16 cellular contexts compared by ENCODE assay signal in the genomic region with DNA sequence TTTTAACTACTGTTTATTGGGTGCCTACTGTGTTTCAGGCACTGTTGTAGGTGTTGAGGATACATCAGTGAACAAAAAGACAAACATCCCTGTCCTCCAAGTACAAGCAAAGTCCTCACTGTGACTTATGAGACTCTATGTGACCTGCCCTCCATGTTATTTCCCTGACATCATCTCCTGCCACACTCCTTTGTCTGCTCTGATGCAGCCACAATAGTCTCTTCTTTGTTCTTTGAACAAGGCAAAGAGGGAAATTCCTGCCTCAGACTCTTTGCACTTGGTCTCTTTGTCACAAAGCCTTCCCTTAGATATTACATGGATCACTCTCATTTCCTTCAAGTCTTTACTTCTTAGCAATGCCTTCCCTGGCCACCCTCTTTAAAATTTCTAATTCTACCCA.
"Had no signal": no experiment of that assay in that cellular context is flagged by ENCODE, and none has a peak within 500 bp of the region (broad histone marks: within the 10 kb centered on the region; RNA-seq: fewer than 3 reads in every experiment).

No MANE protein-coding gene starts in this region.

- H3K27me3 Mint-ChIP-seq: activated CD4-positive, alpha-beta memory T cell treated with anti-CD3 and anti-CD28 coated beads for 36 hours; activated CD4-positive, alpha-beta T cell treated with anti-CD3 and anti-CD28 coated beads for 36 hours; dendritic cell treated with granulocyte-macrophage colony-stimulating factor and Interleukin-4, amounts not matched to agents 40 ng/mL and 50 ng/mL, for 4 days had no signal

- H3K79me2 ChIP-seq: hepatocyte had no signal

- H3K4me1 ChIP-seq: prostate gland, right lobe of liver, thyroid gland had no signal

- H3K9me3 Mint-ChIP-seq: dendritic cell treated with granulocyte-macrophage colony-stimulating factor and Interleukin-4, amounts not matched to agents 40 ng/mL and 50 ng/mL, for 4 days; nephron progenitor cell had no signal

- H3K27ac ChIP-seq: hepatocyte, prostate gland, right lobe of liver, thyroid gland had no signal

- ATAC-seq: activated CD4-positive, alpha-beta T cell treated with anti-CD3 and anti-CD28 coated beads for 36 hours; effector memory CD8-positive, alpha-beta T cell; left lobe of liver; right lobe of liver; WTC11 had no signal

- H3K4me3 ChIP-seq: hepatocyte, lung, prostate gland, right lobe of liver, thyroid gland had no signal

- H3K27ac Mint-ChIP-seq: activated CD4-positive, alpha-beta memory T cell treated with anti-CD3 and anti-CD28 coated beads for 36 hours; activated CD4-positive, alpha-beta T cell treated with anti-CD3 and anti-CD28 coated beads for 36 hours; activated naive CD8-positive, alpha-beta T cell; dendritic cell treated with granulocyte-macrophage colony-stimulating factor and Interleukin-4, amounts not matched to agents 40 ng/mL and 50 ng/mL, for 4 days; effector memory CD8-positive, alpha-beta T cell; nephron progenitor cell; T-helper 2 cell treated with Interferon-gamma antibody and Interleukin-4, amounts not matched to agents 5 μg/mL and 100 μg/mL, for 36 hours; WTC11 had no signal

- H2AFZ ChIP-seq: hepatocyte had no signal

- H3K36me3 ChIP-seq: prostate gland, right lobe of liver, thyroid gland had no signal

- H3K4me3 Mint-ChIP-seq: activated CD4-positive, alpha-beta memory T cell treated with anti-CD3 and anti-CD28 coated beads for 36 hours; activated CD4-positive, alpha-beta T cell treated with anti-CD3 and anti-CD28 coated beads for 36 hours; activated naive CD8-positive, alpha-beta T cell; dendritic cell treated with granulocyte-macrophage colony-stimulating factor and Interleukin-4, amounts not matched to agents 40 ng/mL and 50 ng/mL, for 4 days; effector memory CD8-positive, alpha-beta T cell; nephron progenitor cell; T-helper 2 cell treated with Interferon-gamma antibody and Interleukin-4, amounts not matched to agents 5 μg/mL and 100 μg/mL, for 36 hours; WTC11 had no signal

- DNase-seq: activated CD4-positive, alpha-beta memory T cell treated with anti-CD3 and anti-CD28 coated beads for 36 hours; activated CD4-positive, alpha-beta T cell treated with anti-CD3 and anti-CD28 coated beads for 36 hours; effector memory CD8-positive, alpha-beta T cell; nephron progenitor cell; right lobe of liver; small intestine; stimulated activated CD4-positive, alpha-beta T cell treated with anti-CD3 and anti-CD28 coated beads, Interleukin-4, amount 100 ng/mL, for 1 hour; thyroid gland had no signal

- H3K27me3 ChIP-seq: hepatocyte, right lobe of liver, thyroid gland had no signal

- H3K9me3 ChIP-seq: prostate gland, right lobe of liver, thyroid gland had no signal

- H3K4me2 ChIP-seq: hepatocyte had no signal

- H3K4me1 Mint-ChIP-seq: activated CD4-positive, alpha-beta T cell treated with anti-CD3 and anti-CD28 coated beads for 36 hours; nephron progenitor cell had no signal

- H3K36me3 Mint-ChIP-seq: activated CD4-positive, alpha-beta memory T cell treated with anti-CD3 and anti-CD28 coated beads for 36 hours; activated naive CD8-positive, alpha-beta T cell; WTC11 had no signal
